ENCODE assay signal across 21 cellular contexts in genomic region chr19:4334929-4335833, GRCh38. TPM values are rescaled to one million over a fixed set of nuclear protein-coding genes. Genes with fewer than 3 reads are reported as not detected.
DNase-seq lines count a peak whose midpoint lies in the region; ATAC-seq, FAIRE-seq and TF ChIP-seq lines count a peak whose summit lies in the region.
"Had no signal": no experiment of that assay in that cellular context is flagged by ENCODE, and none has a peak within 500 bp of the region (broad histone marks: within the 10 kb centered on the region; RNA-seq: fewer than 3 reads in every experiment).

No MANE protein-coding gene starts in this region.

- no peaks in the 10 kb centered on the region for H3K9me3 ChIP-seq in CD4-positive, alpha-beta T cell (ENCODE audit: control insufficient read depth, low read length)
- H3K9me3 ChIP-seq in HepG2 (ENCODE audit: low read length) = no peaks in the 10 kb centered on the region
- H3K9me3 ChIP-seq: A549 had no signal

- no peaks in the 10 kb centered on the region for H3K36me3 ChIP-seq in HepG2 (replicated peaks in 1 of 2; ENCODE audit: control insufficient read depth in 1 of 2, insufficient read depth in 2 of 2, low read length in 2 of 2)

- H4K20me1 ChIP-seq in HepG2 (ENCODE audit: insufficient read depth, low read length) = no peaks in the 10 kb centered on the region

- BruUV-seq in HepG2 (replicated peaks; lab: Mats Ljungman, UMichigan) = no TSS peak

- CTCF ChIA-PET in CD4-positive, alpha-beta T cell (lab: Charles Lee) = no interaction called here
- CTCF ChIA-PET in HepG2 (lab: Yijun Ruan, JAX; ENCODE audit: low intra/inter-chr PET ratio, low total read pairs) = no interaction called here

- no peaks in the 10 kb centered on the region for H3K27me3 ChIP-seq in CD4-positive, alpha-beta T cell (ENCODE audit: control insufficient read depth, insufficient read depth, low read length)
- no peaks in the 10 kb centered on the region for H3K27me3 ChIP-seq in HepG2 (ENCODE audit: control insufficient read depth in 1 of 2, insufficient read depth in 2 of 2, low read length in 2 of 2)

- FAIRE-seq in HepG2 (lab: Jason Lieb, UNC) = no peak
- FAIRE-seq: A549 had no signal

- no peaks in the 10 kb centered on the region for H3K36me3 Mint-ChIP-seq in CD4-positive, alpha-beta T cell (ENCODE audit: low read depth)
- peaks cover 4% of the 10 kb centered on the region for H3K36me3 Mint-ChIP-seq in IgD-negative memory B cell

- peaks cover 31% of the 10 kb centered on the region for H3K4me1 ChIP-seq in HepG2 (ENCODE audit: insufficient read depth, low read length)
- H3K4me1 ChIP-seq: A549 had no signal

- H3K9me3 Mint-ChIP-seq in CD4-positive, alpha-beta T cell = peaks cover 3% of the 10 kb centered on the region
- no peaks in the 10 kb centered on the region for H3K9me3 Mint-ChIP-seq in IgD-negative memory B cell

- no peak overlapping the region for H3K27ac Mint-ChIP-seq in CD4-positive, alpha-beta T cell
- peak overlapping the region in 2 of 3 donors; percentile 50 to 57 for H3K27ac Mint-ChIP-seq in IgD-negative memory B cell
- H3K27ac Mint-ChIP-seq: CD4-positive, CD25-positive, alpha-beta regulatory T cell; HFFc6 had no signal

- H3K9ac ChIP-seq in HepG2 (ENCODE audit: insufficient read depth, low read depth, low read length) = no peak overlapping the region
- H3K9ac ChIP-seq: GM23248 had no signal

- TF ChIP-seq POLR2A in HepG2 (IDR thresholded peaks at IDR 0.05; ENCODE audit: insufficient read depth in 1 of 2, low read depth in 2 of 2, low read length in 2 of 2) = no peak

- ATAC-seq in CD4-positive, alpha-beta T cell (ENCODE audit: poor library complexity) = no peak
- ATAC-seq in HepG2 (no peak), HG02973 (IDR thresholded peaks at IDR 0.05; ENCODE audit: unreplicated experiment) (no peak)
- ATAC-seq: A549 had no signal

- 81% methylated on average over 8 of the region's 8 CpGs for WGBS in HepG2 (ENCODE audit: low lambda C conversion rate)

- H3K79me2 ChIP-seq in HepG2 (ENCODE audit: insufficient read depth, low read length) = no peaks in the 10 kb centered on the region

- no peak for DNase-seq in CD4-positive, alpha-beta T cell
- DNase-seq in HepG2 (ENCODE audit: low spot score) (no peak), HK-2 (ENCODE audit: unreplicated experiment) (no peak), GOT3 (lab: John Stamatoyannopoulos, UW) (no peak)
- DNase-seq: Calu3; CD4-positive, CD25-positive, alpha-beta regulatory T cell; DND-41; GDM1; GM23248; HFFc6; Kasumi-1; NCI-H1105 treated with DMSO at 0.1 percent for 48 hours; NCI-H187 treated with DMSO at 0.1 percent for 48 hours; NCI-H2171 treated with DMSO at 0.1 percent for 48 hours; NCI-H774; PC-9 had no signal

- H3K4me1 Mint-ChIP-seq in CD4-positive, alpha-beta T cell (ENCODE audit: low read depth) = peaks cover 22% of the 10 kb centered on the region
- H3K4me1 Mint-ChIP-seq in IgD-negative memory B cell = peaks cover 8 to 17% (median 9%) of the 10 kb centered on the region in 3 donors

- peak overlapping the region; percentile 1; the same call in 1 of the 2 replicates for H3K4me2 ChIP-seq in HepG2 (ENCODE audit: low read depth, low read length)
- H3K4me2 ChIP-seq: A549, PC-9 had no signal

- intact Hi-C loops in CD4-positive, alpha-beta T cell (cut with DNase I, micrococcal nuclease) = no loop called here
- intact Hi-C loops in HepG2 (cut with micrococcal nuclease; ENCODE audit: unreplicated experiment) = no loop called here

- POLR2A ChIA-PET in CD4-positive, alpha-beta T cell (lab: Charles Lee) = no interaction called here
- POLR2A ChIA-PET in HepG2 (lab: Yijun Ruan, JAX) = no interaction called here

- H3K4me3 Mint-ChIP-seq in CD4-positive, alpha-beta T cell = peak overlapping the region; percentile 12
- H3K4me3 Mint-ChIP-seq in IgD-negative memory B cell = no peak overlapping the region
- H3K4me3 Mint-ChIP-seq: HFFc6 had no signal

- no peak for TF ChIP-seq EP300 in HepG2 (IDR thresholded peaks at IDR 0.05; ENCODE audit: low read depth in 2 of 2, low read length in 2 of 2)
- no peak for TF ChIP-seq EP300 in HepG2 (CRISPR knock-in tag; IDR thresholded peaks at IDR 0.05; ENCODE audit: borderline replicate concordance)

- no peak for TF ChIP-seq RAD21 in HepG2 (CRISPR knock-in tag; IDR thresholded peaks at IDR 0.05)

- in situ Hi-C loops in HepG2 (cut with HindIII; ENCODE audit: extremely low pct_ligation_motif_present, low pct_unique_long_range_greater_than_20kb) = no loop called here

- no peak overlapping the region for H2AFZ ChIP-seq in HepG2 (ENCODE audit: low read length)
- H2AFZ ChIP-seq: GM23248, PC-9 had no signal

- no peaks in the 10 kb centered on the region for H3K27me3 Mint-ChIP-seq in CD4-positive, alpha-beta T cell
- no peaks in the 10 kb centered on the region for H3K27me3 Mint-ChIP-seq in IgD-negative memory B cell
- H3K27me3 Mint-ChIP-seq: CD4-positive, CD25-positive, alpha-beta regulatory T cell had no signal

- TF ChIP-seq CTCF in CD4-positive, alpha-beta T cell (IDR thresholded peaks at IDR 0.05) = no peak
- TF ChIP-seq CTCF in HepG2 (CRISPR knock-in tag; IDR thresholded peaks at IDR 0.05) = no peak

- no peak overlapping the region for H3K4me3 ChIP-seq in HepG2 (replicated peaks in 1 of 3; ENCODE audit: insufficient read depth in 1 of 3, low read depth in 2 of 3, low read length in 3 of 3)
- H3K4me3 ChIP-seq: A549, GM23248, PC-9, SK-N-MC had no signal

- H3K27ac ChIP-seq in CD4-positive, alpha-beta T cell (ENCODE audit: low read depth, low read length) = no peak overlapping the region
- H3K27ac ChIP-seq in HepG2 (ENCODE audit: extremely low read length, insufficient read depth, low read length) = no peak overlapping the region
- H3K27ac ChIP-seq: A549, GM23248, PC-9, SK-N-MC had no signal

RNA-seq across cellular contexts. Expression of gene STAP2, which starts 3.4 kb away (rescaled TPM):
- 1 to 10 TPM; 1.7 to 1.8 TPM for total RNA-seq in CD4-positive, alpha-beta T cell
- polyA plus RNA-seq in IgD-negative memory B cell = not detected
- total RNA-seq in HepG2 (2016; rRNA removed; fragmentation: Illumina TruSeq; extraction: Trizol) = 39.0 and 43.1 TPM in 2 replicates
- 9.7 and 11.5 TPM in 2 replicates for total RNA-seq in HepG2 (2016; cell fraction: cytosol; rRNA removed; fragmentation: Illumina TruSeq; extraction: Trizol; ENCODE audit: low read depth)
- 42.4 and 43.7 TPM in 2 replicates for total RNA-seq in HepG2 (2016; cell fraction: insoluble cytoplasmic fraction; rRNA removed; fragmentation: Illumina TruSeq; extraction: Trizol)
- 14.0 and 15.6 TPM in 2 replicates for total RNA-seq in HepG2 (2016; cell fraction: membrane; rRNA removed; fragmentation: Illumina TruSeq; extraction: Trizol)
- 14.8 and 19.2 TPM in 2 replicates for total RNA-seq in HepG2 (2016; cell fraction: nucleus; rRNA removed; fragmentation: Illumina TruSeq; extraction: Trizol)
- 43.7 and 56.0 TPM in 2 replicates for polyA plus RNA-seq in HepG2 (2011; rRNA removed)
- polyA plus RNA-seq in HepG2 (2011; cell fraction: cytosol; rRNA removed) = 51.4 and 52.1 TPM in 2 replicates
- 86.7 and 88.3 TPM in 2 replicates for polyA plus RNA-seq in HepG2 (2011; cell fraction: nucleus; rRNA removed)
- 23.6 and 28.4 TPM in 2 replicates for polyA plus RNA-seq in HepG2 (2012)
- 9.7 and 10.2 TPM in 2 replicates for polyA plus RNA-seq in HepG2 (2016; cell fraction: cytosol; fragmentation: Illumina TruSeq; extraction: Trizol; ENCODE audit: low read depth)
- 40.0 and 44.1 TPM in 2 replicates for polyA plus RNA-seq in HepG2 (2016; cell fraction: insoluble cytoplasmic fraction; fragmentation: Illumina TruSeq; extraction: Trizol; ENCODE audit: low read depth)
- 14.2 and 14.5 TPM in 2 replicates for polyA plus RNA-seq in HepG2 (2016; cell fraction: membrane; fragmentation: Illumina TruSeq; extraction: Trizol; ENCODE audit: low read depth)
- polyA plus RNA-seq in HepG2 (2016; cell fraction: nucleus; fragmentation: Illumina TruSeq; extraction: Trizol; ENCODE audit: insufficient read depth, low read depth) = 43.0 and 48.7 TPM in 2 replicates
- polyA minus RNA-seq in HepG2 (2011; rRNA and poly(A)+ RNA removed; ENCODE audit: low replicate concordance) = 0.07 and 31.4 TPM in 2 replicates
- 15.3 and 25.5 TPM in 2 replicates for polyA minus RNA-seq in HepG2 (2011; cell fraction: cytosol; rRNA and poly(A)+ RNA removed)
- 6.3 and 10.3 TPM in 2 replicates for polyA minus RNA-seq in HepG2 (2011; cell fraction: nucleus; rRNA and poly(A)+ RNA removed)

RNA-seq across cellular contexts. Expression of gene MPND, which starts 8.2 kb away (rescaled TPM):
- total RNA-seq in CD4-positive, alpha-beta T cell = 10 to 100 TPM; 10.3 to 11.0 TPM
- polyA plus RNA-seq in IgD-negative memory B cell = 9.7 TPM
- 12.9 and 15.8 TPM in 2 replicates for total RNA-seq in HepG2 (2016; rRNA removed; fragmentation: Illumina TruSeq; extraction: Trizol)
- 16.5 and 20.0 TPM in 2 replicates for total RNA-seq in HepG2 (2016; cell fraction: cytosol; rRNA removed; fragmentation: Illumina TruSeq; extraction: Trizol; ENCODE audit: low read depth)
- total RNA-seq in HepG2 (2016; cell fraction: insoluble cytoplasmic fraction; rRNA removed; fragmentation: Illumina TruSeq; extraction: Trizol) = 13.8 and 14.3 TPM in 2 replicates
- 26.2 and 26.3 TPM in 2 replicates for total RNA-seq in HepG2 (2016; cell fraction: membrane; rRNA removed; fragmentation: Illumina TruSeq; extraction: Trizol)
- 9.0 and 14.0 TPM in 2 replicates for total RNA-seq in HepG2 (2016; cell fraction: nucleus; rRNA removed; fragmentation: Illumina TruSeq; extraction: Trizol)
- polyA plus RNA-seq in HepG2 (2011; rRNA removed) = 10.8 and 12.5 TPM in 2 replicates
- 9.6 and 14.7 TPM in 2 replicates for polyA plus RNA-seq in HepG2 (2011; cell fraction: cytosol; rRNA removed)
- 11.4 TPM in 2 replicates for polyA plus RNA-seq in HepG2 (2011; cell fraction: nucleus; rRNA removed)
- polyA plus RNA-seq in HepG2 (2012) = 9.9 and 11.7 TPM in 2 replicates
- 26.1 and 31.1 TPM in 2 replicates for polyA plus RNA-seq in HepG2 (2016; cell fraction: cytosol; fragmentation: Illumina TruSeq; extraction: Trizol; ENCODE audit: low read depth)
- polyA plus RNA-seq in HepG2 (2016; cell fraction: insoluble cytoplasmic fraction; fragmentation: Illumina TruSeq; extraction: Trizol; ENCODE audit: low read depth) = 16.6 and 21.7 TPM in 2 replicates
- polyA plus RNA-seq in HepG2 (2016; cell fraction: membrane; fragmentation: Illumina TruSeq; extraction: Trizol; ENCODE audit: low read depth) = 33.3 and 33.5 TPM in 2 replicates
- polyA plus RNA-seq in HepG2 (2016; cell fraction: nucleus; fragmentation: Illumina TruSeq; extraction: Trizol; ENCODE audit: insufficient read depth, low read depth) = 16.7 and 20.2 TPM in 2 replicates
- polyA minus RNA-seq in HepG2 (2011; rRNA and poly(A)+ RNA removed; ENCODE audit: low replicate concordance) = 6.7 and 17.0 TPM in 2 replicates
- 7.6 and 9.1 TPM in 2 replicates for polyA minus RNA-seq in HepG2 (2011; cell fraction: cytosol; rRNA and poly(A)+ RNA removed)
- polyA minus RNA-seq in HepG2 (2011; cell fraction: nucleus; rRNA and poly(A)+ RNA removed) = 6.7 and 7.2 TPM in 2 replicates

RNA-seq across cellular contexts. Expression of gene FSD1, which starts 30.8 kb away (rescaled TPM):
- 1 to 10 TPM in 1 of 2 experiments, under 1 TPM in 1; 0.98 to 1.0 TPM for total RNA-seq in CD4-positive, alpha-beta T cell
- polyA plus RNA-seq in IgD-negative memory B cell (0.58 TPM), HepG2 (2011; rRNA removed) (0.66 and 1.4 TPM in 2 replicates)
- total RNA-seq in HepG2 (2016; rRNA removed; fragmentation: Illumina TruSeq; extraction: Trizol) = 0.29 TPM in 1 of 2 replicates, not detected in the other
- 0.18 TPM in 1 of 2 replicates, not detected in the other for total RNA-seq in HepG2 (2016; cell fraction: cytosol; rRNA removed; fragmentation: Illumina TruSeq; extraction: Trizol; ENCODE audit: low read depth)
- total RNA-seq in HepG2 (2016; cell fraction: insoluble cytoplasmic fraction; rRNA removed; fragmentation: Illumina TruSeq; extraction: Trizol) = 0.22 TPM in 1 of 2 replicates, not detected in the other
- total RNA-seq in HepG2 (2016; cell fraction: membrane; rRNA removed; fragmentation: Illumina TruSeq; extraction: Trizol) = 0.12 and 0.45 TPM in 2 replicates
- not detected in 2 replicates for total RNA-seq in HepG2 (2016; cell fraction: nucleus; rRNA removed; fragmentation: Illumina TruSeq; extraction: Trizol)
- 0.81 and 1.2 TPM in 2 replicates for polyA plus RNA-seq in HepG2 (2011; cell fraction: cytosol; rRNA removed)
- 1.8 and 2.7 TPM in 2 replicates for polyA plus RNA-seq in HepG2 (2011; cell fraction: nucleus; rRNA removed)
- 0.82 and 1.7 TPM in 2 replicates for polyA plus RNA-seq in HepG2 (2012)
- 0.24 and 0.59 TPM in 2 replicates for polyA plus RNA-seq in HepG2 (2016; cell fraction: cytosol; fragmentation: Illumina TruSeq; extraction: Trizol; ENCODE audit: low read depth)
- not detected in 2 replicates for polyA plus RNA-seq in HepG2 (2016; cell fraction: insoluble cytoplasmic fraction; fragmentation: Illumina TruSeq; extraction: Trizol; ENCODE audit: low read depth)
- not detected in 2 replicates for polyA plus RNA-seq in HepG2 (2016; cell fraction: membrane; fragmentation: Illumina TruSeq; extraction: Trizol; ENCODE audit: low read depth)
- polyA plus RNA-seq in HepG2 (2016; cell fraction: nucleus; fragmentation: Illumina TruSeq; extraction: Trizol; ENCODE audit: insufficient read depth, low read depth) = 0.31 and 0.41 TPM in 2 replicates
- polyA minus RNA-seq in HepG2 (2011; rRNA and poly(A)+ RNA removed; ENCODE audit: low replicate concordance) = 0.58 and 1.4 TPM in 2 replicates
- 0.40 TPM in 1 of 2 replicates, not detected in the other for polyA minus RNA-seq in HepG2 (2011; cell fraction: cytosol; rRNA and poly(A)+ RNA removed)
- polyA minus RNA-seq in HepG2 (2011; cell fraction: nucleus; rRNA and poly(A)+ RNA removed) = 0.37 TPM in 1 of 2 replicates, not detected in the other
- total RNA-seq: NCI-H460, PC-9 had no signal

RNA-seq across cellular contexts. Expression of gene TMIGD2, which starts 33.0 kb away (rescaled TPM):
- 10 to 100 TPM; 17.6 to 20.9 TPM for total RNA-seq in CD4-positive, alpha-beta T cell
- 1.9 TPM for polyA plus RNA-seq in IgD-negative memory B cell
- 0.11 TPM in 1 of 2 replicates, not detected in the other for total RNA-seq in HepG2 (2016; rRNA removed; fragmentation: Illumina TruSeq; extraction: Trizol)
- 0.62 TPM in 1 of 2 replicates, not detected in the other for total RNA-seq in HepG2 (2016; cell fraction: cytosol; rRNA removed; fragmentation: Illumina TruSeq; extraction: Trizol; ENCODE audit: low read depth)
- 0.19 TPM in 1 of 2 replicates, not detected in the other for total RNA-seq in HepG2 (2016; cell fraction: insoluble cytoplasmic fraction; rRNA removed; fragmentation: Illumina TruSeq; extraction: Trizol)
- 0.22 and 0.31 TPM in 2 replicates for total RNA-seq in HepG2 (2016; cell fraction: membrane; rRNA removed; fragmentation: Illumina TruSeq; extraction: Trizol)
- not detected in 2 replicates for total RNA-seq in HepG2 (2016; cell fraction: nucleus; rRNA removed; fragmentation: Illumina TruSeq; extraction: Trizol)
- 1.0 and 2.5 TPM in 2 replicates for polyA plus RNA-seq in HepG2 (2011; rRNA removed)
- polyA plus RNA-seq in HepG2 (2011; cell fraction: cytosol; rRNA removed) = 1.9 and 2.2 TPM in 2 replicates
- 0.64 and 1.4 TPM in 2 replicates for polyA plus RNA-seq in HepG2 (2011; cell fraction: nucleus; rRNA removed)
- 1.5 and 4.1 TPM in 2 replicates for polyA plus RNA-seq in HepG2 (2012)
- 0.17 and 0.42 TPM in 2 replicates for polyA plus RNA-seq in HepG2 (2016; cell fraction: cytosol; fragmentation: Illumina TruSeq; extraction: Trizol; ENCODE audit: low read depth)
- polyA plus RNA-seq in HepG2 (2016; cell fraction: insoluble cytoplasmic fraction; fragmentation: Illumina TruSeq; extraction: Trizol; ENCODE audit: low read depth) = not detected in 2 replicates
- polyA plus RNA-seq in HepG2 (2016; cell fraction: membrane; fragmentation: Illumina TruSeq; extraction: Trizol; ENCODE audit: low read depth) = 0.15 and 0.16 TPM in 2 replicates
- not detected in 2 replicates for polyA plus RNA-seq in HepG2 (2016; cell fraction: nucleus; fragmentation: Illumina TruSeq; extraction: Trizol; ENCODE audit: insufficient read depth, low read depth)
- 0.48 TPM in 1 of 2 replicates, not detected in the other for polyA minus RNA-seq in HepG2 (2011; rRNA and poly(A)+ RNA removed; ENCODE audit: low replicate concordance)
- 1.3 TPM in 1 of 2 replicates, not detected in the other for polyA minus RNA-seq in HepG2 (2011; cell fraction: cytosol; rRNA and poly(A)+ RNA removed)
- polyA minus RNA-seq in HepG2 (2011; cell fraction: nucleus; rRNA and poly(A)+ RNA removed) = 0.62 TPM in 1 of 2 replicates, not detected in the other
- total RNA-seq: Calu3, GM23248, HFFc6, NCI-H460, PC-9 had no signal
- polyA plus RNA-seq: A549, GM23248 had no signal

RNA-seq across cellular contexts. Expression of gene SHD, which starts 56.1 kb away (rescaled TPM):
- total RNA-seq in CD4-positive, alpha-beta T cell = under 1 TPM; 0.14 to 0.64 TPM
- polyA plus RNA-seq in IgD-negative memory B cell = not detected
- 0.11 TPM in 1 of 2 replicates, not detected in the other for total RNA-seq in HepG2 (2016; rRNA removed; fragmentation: Illumina TruSeq; extraction: Trizol)
- total RNA-seq in HepG2 (2016; cell fraction: cytosol; rRNA removed; fragmentation: Illumina TruSeq; extraction: Trizol; ENCODE audit: low read depth) = 0.40 TPM in 1 of 2 replicates, not detected in the other
- 0.30 TPM in 1 of 2 replicates, not detected in the other for total RNA-seq in HepG2 (2016; cell fraction: insoluble cytoplasmic fraction; rRNA removed; fragmentation: Illumina TruSeq; extraction: Trizol)
- 0.45 and 1.1 TPM in 2 replicates for total RNA-seq in HepG2 (2016; cell fraction: membrane; rRNA removed; fragmentation: Illumina TruSeq; extraction: Trizol)
- total RNA-seq in HepG2 (2016; cell fraction: nucleus; rRNA removed; fragmentation: Illumina TruSeq; extraction: Trizol) = not detected in 2 replicates
- polyA plus RNA-seq in HepG2 (2011; rRNA removed) = 0.20 and 0.42 TPM in 2 replicates
- polyA plus RNA-seq in HepG2 (2011; cell fraction: cytosol; rRNA removed) = 0.46 TPM in 1 of 2 replicates, not detected in the other
- 0.48 and 0.61 TPM in 2 replicates for polyA plus RNA-seq in HepG2 (2011; cell fraction: nucleus; rRNA removed)
- polyA plus RNA-seq in HepG2 (2012) = 0.36 and 0.79 TPM in 2 replicates
- 0.31 and 1.3 TPM in 2 replicates for polyA plus RNA-seq in HepG2 (2016; cell fraction: cytosol; fragmentation: Illumina TruSeq; extraction: Trizol; ENCODE audit: low read depth)
- polyA plus RNA-seq in HepG2 (2016; cell fraction: insoluble cytoplasmic fraction; fragmentation: Illumina TruSeq; extraction: Trizol; ENCODE audit: low read depth) = 1.1 TPM in 1 of 2 replicates, not detected in the other
- polyA plus RNA-seq in HepG2 (2016; cell fraction: membrane; fragmentation: Illumina TruSeq; extraction: Trizol; ENCODE audit: low read depth) = 0.63 and 0.70 TPM in 2 replicates
- polyA plus RNA-seq in HepG2 (2016; cell fraction: nucleus; fragmentation: Illumina TruSeq; extraction: Trizol; ENCODE audit: insufficient read depth, low read depth) = not detected in 2 replicates
- 0.14 TPM in 1 of 2 replicates, not detected in the other for polyA minus RNA-seq in HepG2 (2011; rRNA and poly(A)+ RNA removed; ENCODE audit: low replicate concordance)
- polyA minus RNA-seq in HepG2 (2011; cell fraction: cytosol; rRNA and poly(A)+ RNA removed) = not detected in 2 replicates
- not detected in 2 replicates for polyA minus RNA-seq in HepG2 (2011; cell fraction: nucleus; rRNA and poly(A)+ RNA removed)
- total RNA-seq: Calu3; CD4-positive, CD25-positive, alpha-beta regulatory T cell; GM23248; HFFc6; NCI-H460; PC-9 had no signal
- polyA plus RNA-seq: CD4-positive, CD25-positive, alpha-beta regulatory T cell; GM23248 had no signal
